Comparison of ENCODE assay signal across 8 cellular contexts in genomic region chr2:197433770-197434438, GRCh38. TPM values are rescaled to one million over a fixed set of nuclear protein-coding genes. Genes with fewer than 3 reads are reported as not detected.
A peak's percentile ranks its signal among the peaks of the same experiment; 100 is the strongest.
DNase-seq lines count a peak whose midpoint lies in the region; ATAC-seq and TF ChIP-seq lines count a peak whose summit lies in the region.

No MANE protein-coding gene starts in this region.

- H3K9ac ChIP-seq in MM.1S (ENCODE audit: low read length) = peak overlapping the region; percentile 99

- peak overlapping the region; percentile 76 for H3K4me2 ChIP-seq in MM.1S (ENCODE audit: low read depth, low read length)

- H3K27ac ChIP-seq in MM.1S (ENCODE audit: low read length) = peak overlapping the region; percentile 85; the same call in 1 of the 2 replicates

- no peak for ATAC-seq in effector memory CD8-positive, alpha-beta T cell (replicated peaks)

- H3K4me3 Mint-ChIP-seq in CD14-positive monocyte = peak overlapping the region; percentile 95 to 99
- H3K4me3 Mint-ChIP-seq in effector memory CD8-positive, alpha-beta T cell = peak overlapping the region; percentile 98
- peak overlapping the region; percentile 99 for H3K4me3 Mint-ChIP-seq in neural crest cell

- H3K4me1 Mint-ChIP-seq in CD14-positive monocyte = peaks cover 45% of the 10 kb centered on the region
- H3K4me1 Mint-ChIP-seq in effector memory CD8-positive, alpha-beta T cell (ENCODE audit: low read depth in 2 of 2) = peaks cover 50 to 57% of the 10 kb centered on the region in 2 donors
- peaks cover 57% of the 10 kb centered on the region for H3K4me1 Mint-ChIP-seq in neural crest cell

- peaks cover 66% of the 10 kb centered on the region for H3K79me2 ChIP-seq in MM.1S (ENCODE audit: low read length)

- no peaks in the 10 kb centered on the region for H3F3A ChIP-seq in MM.1S (ENCODE audit: insufficient read depth, low read length)

- peaks cover under 1 to 3% of the 10 kb centered on the region in 2 donors for H3K36me3 Mint-ChIP-seq in CD14-positive monocyte
- H3K36me3 Mint-ChIP-seq in effector memory CD8-positive, alpha-beta T cell (ENCODE audit: insufficient read depth) = peaks cover 43% of the 10 kb centered on the region
- peaks cover 2% of the 10 kb centered on the region for H3K36me3 Mint-ChIP-seq in neural crest cell (ENCODE audit: low read depth)

- H3K27me3 Mint-ChIP-seq in CD14-positive monocyte (ENCODE audit: low read depth in 3 of 3) = no peaks in the 10 kb centered on the region
- H3K27me3 Mint-ChIP-seq in effector memory CD8-positive, alpha-beta T cell = no peaks in the 10 kb centered on the region
- no peaks in the 10 kb centered on the region for H3K27me3 Mint-ChIP-seq in neural crest cell (ENCODE audit: low read depth)

- peak overlapping the region; percentile 100 for H3K27ac Mint-ChIP-seq in CD14-positive monocyte
- H3K27ac Mint-ChIP-seq in effector memory CD8-positive, alpha-beta T cell = peak overlapping the region; percentile 99
- peak overlapping the region; percentile 100 for H3K27ac Mint-ChIP-seq in neural crest cell (ENCODE audit: unreplicated experiment)

- no peaks in the 10 kb centered on the region for H3K9me3 ChIP-seq in MM.1S (replicated peaks; ENCODE audit: insufficient read depth, low read length)

- peak overlapping the region; percentile 98 for H3K4me3 ChIP-seq in MM.1S (ENCODE audit: low read length)

- H3K9me2 ChIP-seq in MM.1S (replicated peaks; ENCODE audit: insufficient read depth, low read length) = no peaks in the 10 kb centered on the region

- H3K9me3 Mint-ChIP-seq in CD14-positive monocyte (no peaks in the 10 kb centered on the region), neural crest cell (no peaks in the 10 kb centered on the region)
- no peaks in the 10 kb centered on the region for H3K9me3 Mint-ChIP-seq in effector memory CD8-positive, alpha-beta T cell

- TF ChIP-seq CTCF in CD14-positive monocyte (IDR thresholded peaks at IDR 0.05) (no peak), MM.1S (IDR thresholded peaks at IDR 0.05; ENCODE audit: low read length) (no peak), neural crest cell (conservative IDR thresholded peaks at IDR 0.05) (no peak)

- H3K27me3 ChIP-seq in MM.1S (replicated peaks; ENCODE audit: insufficient read depth, low read length) = no peaks in the 10 kb centered on the region

- H3K36me3 ChIP-seq in MM.1S (replicated peaks; ENCODE audit: insufficient read depth, low read length) = no peaks in the 10 kb centered on the region

- H3K4me1 ChIP-seq in MM.1S (ENCODE audit: low read length) = peaks cover 20% of the 10 kb centered on the region

- DNase-seq in CD14-positive monocyte (ENCODE audit: low spot score) (no peak), MM.1S (peak; percentile 29), neural crest cell (ENCODE audit: low read depth, low spot score) (no peak), NCI-H187 treated with DMSO at 0.1 percent for 48 hours (lab: John Stamatoyannopoulos, UW) (no peak), NCI-H2227 treated with DMSO at 0.1 percent for 48 hours (lab: John Stamatoyannopoulos, UW) (no peak), middle frontal gyrus (ENCODE audit: extremely low spot score, low spot score) (no peak)
- DNase-seq in effector memory CD8-positive, alpha-beta T cell = no peak
- no peak for DNase-seq in stimulated activated naive CD4-positive, alpha-beta T cell (lab: John Stamatoyannopoulos, UW)

- H2AFZ ChIP-seq in MM.1S (ENCODE audit: low read length) = no peak overlapping the region; the same call in 1 of the 2 replicates

- H4K20me1 ChIP-seq in MM.1S (ENCODE audit: insufficient read depth, low read length) = peaks cover 32% of the 10 kb centered on the region

- intact Hi-C loops in CD14-positive monocyte (cut with micrococcal nuclease) = loop anchor here (1.0 to 5.0 kb wide), 2 partner anchors 19 to 83 kb away; partner anchors contain the start of genes COQ10B (in 1 of the 2) and MOB4 (in 1 of the 2)

RNA-seq across cellular contexts. Expression of gene SF3B1, which starts 0.9 kb away (rescaled TPM):
- 100 to 1,000 TPM; 105 to 152 TPM for polyA plus RNA-seq in CD14-positive monocyte
- 323 and 326 TPM in 2 replicates for total RNA-seq in neural crest cell

RNA-seq across cellular contexts. Expression of gene COQ10B, which starts 19.4 kb away (rescaled TPM):
- polyA plus RNA-seq in CD14-positive monocyte = 10 to 100 TPM; 38.3 to 46.6 TPM
- 9.1 and 9.4 TPM in 2 replicates for total RNA-seq in neural crest cell
